ENCODE assay signal across 1 cellular context in the genomic region with DNA sequence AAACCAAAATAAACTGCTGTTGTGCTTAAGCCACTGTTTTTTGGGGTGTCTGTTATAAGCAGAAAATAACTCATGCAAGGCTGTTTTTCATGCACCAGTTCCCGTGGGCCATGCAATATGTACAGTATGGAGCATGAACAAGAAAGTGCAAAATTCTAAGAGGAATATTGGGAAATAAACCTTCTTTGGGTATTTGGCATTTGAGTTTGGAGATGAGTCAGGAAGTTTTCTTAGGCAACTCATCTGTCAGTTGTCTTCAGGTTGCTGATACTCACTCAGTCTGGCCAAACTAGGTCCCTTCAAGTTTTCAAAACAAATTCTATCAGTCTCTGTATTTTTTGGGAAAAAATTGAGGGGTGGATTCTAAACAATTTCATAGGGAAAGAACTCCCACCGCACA.
TF ChIP-seq lines count a peak whose summit lies in the region.

No MANE protein-coding gene starts in this region.

TF ChIP-seq in H1, 55 proteins besides CTCF, POLR2A, EP300 and RAD21 (continued from another document):
- TF ChIP-seq, protein P1, sequence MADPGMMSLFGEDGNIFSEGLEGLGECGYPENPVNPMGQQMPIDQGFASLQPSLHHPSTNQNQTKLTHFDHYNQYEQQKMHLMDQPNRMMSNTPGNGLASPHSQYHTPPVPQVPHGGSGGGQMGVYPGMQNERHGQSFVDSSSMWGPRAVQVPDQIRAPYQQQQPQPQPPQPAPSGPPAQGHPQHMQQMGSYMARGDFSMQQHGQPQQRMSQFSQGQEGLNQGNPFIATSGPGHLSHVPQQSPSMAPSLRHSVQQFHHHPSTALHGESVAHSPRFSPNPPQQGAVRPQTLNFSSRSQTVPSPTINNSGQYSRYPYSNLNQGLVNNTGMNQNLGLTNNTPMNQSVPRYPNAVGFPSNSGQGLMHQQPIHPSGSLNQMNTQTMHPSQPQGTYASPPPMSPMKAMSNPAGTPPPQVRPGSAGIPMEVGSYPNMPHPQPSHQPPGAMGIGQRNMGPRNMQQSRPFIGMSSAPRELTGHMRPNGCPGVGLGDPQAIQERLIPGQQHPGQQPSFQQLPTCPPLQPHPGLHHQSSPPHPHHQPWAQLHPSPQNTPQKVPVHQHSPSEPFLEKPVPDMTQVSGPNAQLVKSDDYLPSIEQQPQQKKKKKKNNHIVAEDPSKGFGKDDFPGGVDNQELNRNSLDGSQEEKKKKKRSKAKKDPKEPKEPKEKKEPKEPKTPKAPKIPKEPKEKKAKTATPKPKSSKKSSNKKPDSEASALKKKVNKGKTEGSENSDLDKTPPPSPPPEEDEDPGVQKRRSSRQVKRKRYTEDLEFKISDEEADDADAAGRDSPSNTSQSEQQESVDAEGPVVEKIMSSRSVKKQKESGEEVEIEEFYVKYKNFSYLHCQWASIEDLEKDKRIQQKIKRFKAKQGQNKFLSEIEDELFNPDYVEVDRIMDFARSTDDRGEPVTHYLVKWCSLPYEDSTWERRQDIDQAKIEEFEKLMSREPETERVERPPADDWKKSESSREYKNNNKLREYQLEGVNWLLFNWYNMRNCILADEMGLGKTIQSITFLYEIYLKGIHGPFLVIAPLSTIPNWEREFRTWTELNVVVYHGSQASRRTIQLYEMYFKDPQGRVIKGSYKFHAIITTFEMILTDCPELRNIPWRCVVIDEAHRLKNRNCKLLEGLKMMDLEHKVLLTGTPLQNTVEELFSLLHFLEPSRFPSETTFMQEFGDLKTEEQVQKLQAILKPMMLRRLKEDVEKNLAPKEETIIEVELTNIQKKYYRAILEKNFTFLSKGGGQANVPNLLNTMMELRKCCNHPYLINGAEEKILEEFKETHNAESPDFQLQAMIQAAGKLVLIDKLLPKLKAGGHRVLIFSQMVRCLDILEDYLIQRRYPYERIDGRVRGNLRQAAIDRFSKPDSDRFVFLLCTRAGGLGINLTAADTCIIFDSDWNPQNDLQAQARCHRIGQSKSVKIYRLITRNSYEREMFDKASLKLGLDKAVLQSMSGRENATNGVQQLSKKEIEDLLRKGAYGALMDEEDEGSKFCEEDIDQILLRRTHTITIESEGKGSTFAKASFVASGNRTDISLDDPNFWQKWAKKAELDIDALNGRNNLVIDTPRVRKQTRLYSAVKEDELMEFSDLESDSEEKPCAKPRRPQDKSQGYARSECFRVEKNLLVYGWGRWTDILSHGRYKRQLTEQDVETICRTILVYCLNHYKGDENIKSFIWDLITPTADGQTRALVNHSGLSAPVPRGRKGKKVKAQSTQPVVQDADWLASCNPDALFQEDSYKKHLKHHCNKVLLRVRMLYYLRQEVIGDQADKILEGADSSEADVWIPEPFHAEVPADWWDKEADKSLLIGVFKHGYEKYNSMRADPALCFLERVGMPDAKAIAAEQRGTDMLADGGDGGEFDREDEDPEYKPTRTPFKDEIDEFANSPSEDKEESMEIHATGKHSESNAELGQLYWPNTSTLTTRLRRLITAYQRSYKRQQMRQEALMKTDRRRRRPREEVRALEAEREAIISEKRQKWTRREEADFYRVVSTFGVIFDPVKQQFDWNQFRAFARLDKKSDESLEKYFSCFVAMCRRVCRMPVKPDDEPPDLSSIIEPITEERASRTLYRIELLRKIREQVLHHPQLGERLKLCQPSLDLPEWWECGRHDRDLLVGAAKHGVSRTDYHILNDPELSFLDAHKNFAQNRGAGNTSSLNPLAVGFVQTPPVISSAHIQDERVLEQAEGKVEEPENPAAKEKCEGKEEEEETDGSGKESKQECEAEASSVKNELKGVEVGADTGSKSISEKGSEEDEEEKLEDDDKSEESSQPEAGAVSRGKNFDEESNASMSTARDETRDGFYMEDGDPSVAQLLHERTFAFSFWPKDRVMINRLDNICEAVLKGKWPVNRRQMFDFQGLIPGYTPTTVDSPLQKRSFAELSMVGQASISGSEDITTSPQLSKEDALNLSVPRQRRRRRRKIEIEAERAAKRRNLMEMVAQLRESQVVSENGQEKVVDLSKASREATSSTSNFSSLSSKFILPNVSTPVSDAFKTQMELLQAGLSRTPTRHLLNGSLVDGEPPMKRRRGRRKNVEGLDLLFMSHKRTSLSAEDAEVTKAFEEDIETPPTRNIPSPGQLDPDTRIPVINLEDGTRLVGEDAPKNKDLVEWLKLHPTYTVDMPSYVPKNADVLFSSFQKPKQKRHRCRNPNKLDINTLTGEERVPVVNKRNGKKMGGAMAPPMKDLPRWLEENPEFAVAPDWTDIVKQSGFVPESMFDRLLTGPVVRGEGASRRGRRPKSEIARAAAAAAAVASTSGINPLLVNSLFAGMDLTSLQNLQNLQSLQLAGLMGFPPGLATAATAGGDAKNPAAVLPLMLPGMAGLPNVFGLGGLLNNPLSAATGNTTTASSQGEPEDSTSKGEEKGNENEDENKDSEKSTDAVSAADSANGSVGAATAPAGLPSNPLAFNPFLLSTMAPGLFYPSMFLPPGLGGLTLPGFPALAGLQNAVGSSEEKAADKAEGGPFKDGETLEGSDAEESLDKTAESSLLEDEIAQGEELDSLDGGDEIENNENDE (IDR thresholded peaks at IDR 0.05; ENCODE audit: insufficient replicate concordance, low read length), result no peak
- TF ChIP-seq RXRA (IDR thresholded peaks at IDR 0.05; ENCODE audit: insufficient read depth, low read depth, low read length) (no peak), TAF1 (IDR thresholded peaks at IDR 0.05; ENCODE audit: low read depth, low read length) (no peak), CEBPB (IDR thresholded peaks at IDR 0.05; ENCODE audit: low read depth, low read length) (no peak), NRF1 (IDR thresholded peaks at IDR 0.05; ENCODE audit: low read depth, low read length) (no peak), CTBP2 (IDR thresholded peaks at IDR 0.05; ENCODE audit: borderline replicate concordance, insufficient read depth, insufficient read length, low read length) (no peak), POLR2AphosphoS5 (IDR thresholded peaks at IDR 0.05; ENCODE audit: low read depth, low read length) (no peak), TBP (IDR thresholded peaks at IDR 0.05; ENCODE audit: low read depth, low read length) (no peak), CHD2 (IDR thresholded peaks at IDR 0.05; ENCODE audit: low read length) (no peak), BRCA1 (IDR thresholded peaks at IDR 0.05; ENCODE audit: low read depth, low read length) (no peak), BCL11A (IDR thresholded peaks at IDR 0.05; ENCODE audit: low read depth in 2 of 2, low read length in 2 of 2) (no peak), GABPA (IDR thresholded peaks at IDR 0.05; ENCODE audit: borderline replicate concordance, insufficient read depth, low read length) (no peak), SRF (IDR thresholded peaks at IDR 0.05; ENCODE audit: low read depth, low read length) (no peak), SUZ12 (IDR thresholded peaks at IDR 0.05; ENCODE audit: low read length) (no peak), SIX5 (IDR thresholded peaks at IDR 0.05; ENCODE audit: low read depth, low read length) (no peak)
